Comparison of ENCODE assay signal across 26 cellular contexts in genomic region chr3:135057996-135058395, GRCh38.
"Had no signal": no experiment of that assay in that cellular context is flagged by ENCODE, and none has a peak within 500 bp of the region (broad histone marks: within the 10 kb centered on the region; RNA-seq: fewer than 3 reads in every experiment).

No MANE protein-coding gene starts in this region.

- H3K27me3 Mint-ChIP-seq: activated CD4-positive, alpha-beta T cell treated with anti-CD3 and anti-CD28 coated beads, Interleukin-2, amount 10 ng/mL, durations not matched to agents 24 days and 14 days; activated naive CD4-positive, alpha-beta T cell treated with anti-CD3 and anti-CD28 coated beads, Interleukin-2, amount 50 U/mL, for 24 hours; activated naive CD8-positive, alpha-beta T cell treated with anti-CD3 and anti-CD28 coated beads, Interleukin-2, amount 10 ng/mL, durations not matched to agents 7 days and 5 days; activated T-cell treated with anti-CD3 and anti-CD28 coated beads, Interleukin-2, amount 50 U/mL, for 24 hours; central memory CD8-positive, alpha-beta T cell had no signal

- H3K36me3 ChIP-seq: ascending aorta, cardiac muscle cell had no signal

- H3K4me1 Mint-ChIP-seq: activated CD4-positive, alpha-beta T cell treated with anti-CD3 and anti-CD28 coated beads, Interleukin-2, amount 10 ng/mL, durations not matched to agents 24 days and 14 days; activated naive CD4-positive, alpha-beta T cell treated with anti-CD3 and anti-CD28 coated beads, Interleukin-2, amount 50 U/mL, for 24 hours; activated naive CD8-positive, alpha-beta T cell treated with anti-CD3 and anti-CD28 coated beads, Interleukin-2, amount 10 ng/mL, durations not matched to agents 7 days and 5 days; central memory CD8-positive, alpha-beta T cell had no signal

- ATAC-seq: activated CD8-positive, alpha-beta T cell treated with anti-CD3 and anti-CD28 coated beads for 36 hours had no signal

- H3K4me1 ChIP-seq: ascending aorta had no signal

- H3K9me3 Mint-ChIP-seq: activated naive CD4-positive, alpha-beta T cell treated with anti-CD3 and anti-CD28 coated beads, Interleukin-2, amount 50 U/mL, for 24 hours; activated naive CD8-positive, alpha-beta T cell treated with anti-CD3 and anti-CD28 coated beads, Interleukin-2, amount 10 ng/mL, durations not matched to agents 7 days and 5 days had no signal

- H3K4me2 ChIP-seq: KMS-11, PC-9 had no signal

- H3K9ac ChIP-seq: KMS-11 had no signal

- H3K4me3 ChIP-seq: ascending aorta, cardiac muscle cell, PC-9 had no signal

- H2AFZ ChIP-seq: PC-9 had no signal

- H3K27me3 ChIP-seq: ascending aorta, cardiac muscle cell had no signal

- H3K27ac Mint-ChIP-seq: activated CD4-positive, alpha-beta T cell treated with anti-CD3 and anti-CD28 coated beads, Interleukin-2, amount 10 ng/mL, durations not matched to agents 24 days and 14 days; activated CD8-positive, alpha-beta T cell treated with anti-CD3 and anti-CD28 coated beads for 36 hours; activated naive CD4-positive, alpha-beta T cell treated with anti-CD3 and anti-CD28 coated beads, Interleukin-2, amount 50 U/mL, for 24 hours; activated naive CD8-positive, alpha-beta T cell treated with anti-CD3 and anti-CD28 coated beads, Interleukin-2, amount 10 ng/mL, durations not matched to agents 7 days and 5 days; activated T-cell treated with anti-CD3 and anti-CD28 coated beads, Interleukin-2, amount 50 U/mL, for 24 hours; activated T-helper 2 cell treated with anti-CD3 and anti-CD28 coated beads, Interferon-gamma antibody, Interleukin-2, Interleukin-4, amounts not matched to agents 10 μg/mL and 5 μg/mL and 100 μg/mL, durations not matched to agents 14 hours and 24 hours and 36 hours; T-helper 1 cell treated with Interleukin-12 subunit alpha and Interleukin-12 subunit beta and Interleukin-4 antibody, amounts not matched to agents 30 μg/mL and 1 μg/mL, for 36 hours; T-helper 2 cell treated with Interferon-gamma antibody and Interleukin-4, amounts not matched to agents 5 μg/mL and 100 μg/mL, for 36 hours had no signal

- H3K27ac ChIP-seq: ascending aorta, cardiac muscle cell, KMS-11, PC-9 had no signal

- H3K4me3 Mint-ChIP-seq: activated CD4-positive, alpha-beta T cell treated with anti-CD3 and anti-CD28 coated beads, Interleukin-2, amount 10 ng/mL, durations not matched to agents 24 days and 14 days; activated CD8-positive, alpha-beta T cell treated with anti-CD3 and anti-CD28 coated beads for 36 hours; activated naive CD4-positive, alpha-beta T cell treated with anti-CD3 and anti-CD28 coated beads, Interleukin-2, amount 50 U/mL, for 24 hours; activated naive CD8-positive, alpha-beta T cell treated with anti-CD3 and anti-CD28 coated beads, Interleukin-2, amount 10 ng/mL, durations not matched to agents 7 days and 5 days; activated T-cell treated with anti-CD3 and anti-CD28 coated beads, Interleukin-2, amount 50 U/mL, for 24 hours; central memory CD8-positive, alpha-beta T cell; T-helper 1 cell treated with Interleukin-12 subunit alpha and Interleukin-12 subunit beta and Interleukin-4 antibody, amounts not matched to agents 30 μg/mL and 1 μg/mL, for 36 hours; T-helper 2 cell treated with Interferon-gamma antibody and Interleukin-4, amounts not matched to agents 5 μg/mL and 100 μg/mL, for 36 hours had no signal

- H3K36me3 Mint-ChIP-seq: activated naive CD4-positive, alpha-beta T cell treated with anti-CD3 and anti-CD28 coated beads, Interleukin-2, amount 50 U/mL, for 24 hours; activated naive CD8-positive, alpha-beta T cell treated with anti-CD3 and anti-CD28 coated beads, Interleukin-2, amount 10 ng/mL, durations not matched to agents 7 days and 5 days had no signal

- DNase-seq: activated CD4-positive, alpha-beta T cell treated with anti-CD3 and anti-CD28 coated beads, Interleukin-2, amount 10 ng/mL, durations not matched to agents 24 days and 14 days; activated CD4-positive, alpha-beta T cell treated with anti-CD3 and anti-CD28 coated beads, Interleukin-2, amount 50 U/mL, for 4 hours; activated CD8-positive, alpha-beta T cell treated with anti-CD3 and anti-CD28 coated beads for 36 hours; activated gamma-delta T cell; activated naive CD4-positive, alpha-beta T cell treated with Interleukin-2 at 50 U/mL for 16 hours; activated naive CD8-positive, alpha-beta T cell treated with anti-CD3 and anti-CD28 coated beads, Interleukin-2, amount 10 ng/mL, durations not matched to agents 7 days and 5 days; activated T-cell treated with anti-CD3 and anti-CD28 coated beads, Interleukin-2, amount 50 U/mL, for 24 hours; amygdala; NCI-H1105; NCI-H1417 treated with DMSO at 0.1 percent for 48 hours; NCI-H2029; NCI-H2107; NCI-H2171; NCI-H510A treated with DMSO at 0.1 percent for 48 hours; NCI-H526 treated with DMSO at 0.1 percent for 48 hours; NCI-H774; PC-9; Right ventricle myocardium superior had no signal
